15 cellular contexts compared by ENCODE assay signal in genomic region chr1:246681822-246682221, GRCh38. TPM values are rescaled to one million over a fixed set of nuclear protein-coding genes. Genes with fewer than 3 reads are reported as not detected.
DNase-seq lines count a peak whose midpoint lies in the region; ATAC-seq and TF ChIP-seq lines count a peak whose summit lies in the region.
"Had no signal": no experiment of that assay in that cellular context is flagged by ENCODE, and none has a peak within 500 bp of the region (broad histone marks: within the 10 kb centered on the region; RNA-seq: fewer than 3 reads in every experiment).

No MANE protein-coding gene starts in this region.

- WGBS in trophoblast cell (ENCODE audit: extremely low coverage, insufficient coverage, insufficient read length): no CpG with 5 or more reads among the region's 5 CpGs

- peak overlapping the region; percentile 36 for H3K27ac ChIP-seq in trophoblast cell (ENCODE audit: low read depth, low read length)
- H3K27ac ChIP-seq: cardiac muscle cell had no signal

- H3K27ac Mint-ChIP-seq in glutamatergic neuron (ENCODE audit: unreplicated experiment): peak overlapping the region; percentile 99
- H3K27ac Mint-ChIP-seq in activated naive CD8-positive, alpha-beta T cell treated with anti-CD3 and anti-CD28 coated beads for 36 hours: no peak overlapping the region
- no peak overlapping the region for H3K27ac Mint-ChIP-seq in activated naive CD4-positive, alpha-beta T cell treated with anti-CD3 and anti-CD28 coated beads, Interleukin-2, amount 50 U/mL, for 72 hours
- no peak overlapping the region for H3K27ac Mint-ChIP-seq in natural killer cell treated with Interleukin-12 subunit alpha and Interleukin-12 subunit beta and Interleukin-15 and Interleukin-18, amount 100 ng/mL, for 72 hours
- H3K27ac Mint-ChIP-seq: activated CD4-positive, alpha-beta T cell treated with anti-CD3 and anti-CD28 coated beads, Interleukin-2, amount 10 ng/mL, durations not matched to agents 24 days and 14 days; CD4-positive, CD25-positive, alpha-beta regulatory T cell; stimulated activated naive CD8-positive, alpha-beta T cell treated with anti-CD3 and anti-CD28 coated beads, Interleukin-15, amount 100 ng/mL, for 72 hours had no signal

- no peak for TF ChIP-seq CTCF in glutamatergic neuron (IDR thresholded peaks at IDR 0.05; ENCODE audit: partially characterized antibody, unreplicated experiment)

- H3K27me3 ChIP-seq in trophoblast cell (ENCODE audit: insufficient read depth, low read length): no peaks in the 10 kb centered on the region
- H3K27me3 ChIP-seq: cardiac muscle cell had no signal

- DNase-seq in ELF-1 (ENCODE audit: low read depth, low spot score) (peak; percentile 40), NCI-H524 treated with DMSO at 0.1 percent for 48 hours (lab: John Stamatoyannopoulos, UW) (peak; percentile 40), glutamatergic neuron (peak; percentile 93), trophoblast cell (no peak), NCI-H1930 (lab: John Stamatoyannopoulos, UW) (no peak)
- no peak for DNase-seq in activated naive CD8-positive, alpha-beta T cell treated with anti-CD3 and anti-CD28 coated beads for 36 hours
- DNase-seq in activated naive CD4-positive, alpha-beta T cell treated with anti-CD3 and anti-CD28 coated beads, Interleukin-2, amount 50 U/mL, for 72 hours (ENCODE audit: low spot score in 2 of 2): no peak
- no peak for DNase-seq in natural killer cell treated with Interleukin-12 subunit alpha and Interleukin-12 subunit beta and Interleukin-15 and Interleukin-18, amount 100 ng/mL, for 72 hours (ENCODE audit: low spot score)
- DNase-seq: activated CD4-positive, alpha-beta T cell treated with anti-CD3 and anti-CD28 coated beads, Interleukin-2, amount 10 ng/mL, durations not matched to agents 24 days and 14 days; CD4-positive, CD25-positive, alpha-beta regulatory T cell; MV-4-11; stimulated activated CD4-positive, alpha-beta T cell treated with anti-CD3 and anti-CD28 coated beads, Interleukin-4, amount 100 ng/mL, for 24 hours; stimulated activated naive CD8-positive, alpha-beta T cell treated with anti-CD3 and anti-CD28 coated beads, Interleukin-15, amount 100 ng/mL, for 72 hours; T-helper 1 cell had no signal

- peak overlapping the region; percentile 85 for H2BK120ac ChIP-seq in trophoblast cell (ENCODE audit: insufficient read depth, low read length, poor library complexity)

- no peak overlapping the region for H3K23ac ChIP-seq in trophoblast cell (ENCODE audit: low read length)

- H3K4me3 Mint-ChIP-seq in glutamatergic neuron (ENCODE audit: unreplicated experiment): peak overlapping the region; percentile 79
- no peak overlapping the region for H3K4me3 Mint-ChIP-seq in activated naive CD8-positive, alpha-beta T cell treated with anti-CD3 and anti-CD28 coated beads for 36 hours
- H3K4me3 Mint-ChIP-seq in natural killer cell treated with Interleukin-12 subunit alpha and Interleukin-12 subunit beta and Interleukin-15 and Interleukin-18, amount 100 ng/mL, for 72 hours: no peak overlapping the region
- H3K4me3 Mint-ChIP-seq: activated CD4-positive, alpha-beta T cell treated with anti-CD3 and anti-CD28 coated beads, Interleukin-2, amount 10 ng/mL, durations not matched to agents 24 days and 14 days; CD4-positive, CD25-positive, alpha-beta regulatory T cell; stimulated activated naive CD8-positive, alpha-beta T cell treated with anti-CD3 and anti-CD28 coated beads, Interleukin-15, amount 100 ng/mL, for 72 hours had no signal

- H4K91ac ChIP-seq in trophoblast cell (ENCODE audit: low read depth, low read length): peak overlapping the region; percentile 64

- peak overlapping the region; percentile 70 for H2BK5ac ChIP-seq in trophoblast cell (ENCODE audit: low read depth, low read length, poor library complexity)

- H3K4me1 ChIP-seq in trophoblast cell (ENCODE audit: control insufficient read depth in 1 of 2, insufficient read depth in 2 of 2, low read length in 2 of 2): peaks cover 13% of the 10 kb centered on the region in 2 experiments

- H3K4me2 ChIP-seq in trophoblast cell (ENCODE audit: low read length): no peak overlapping the region

- H2BK12ac ChIP-seq in trophoblast cell (ENCODE audit: low read length): peak overlapping the region; percentile 60

- no peak overlapping the region for H3K9ac ChIP-seq in trophoblast cell (ENCODE audit: low read length)

- H3K27me3 Mint-ChIP-seq in glutamatergic neuron (ENCODE audit: unreplicated experiment): peaks cover 21% of the 10 kb centered on the region
- no peaks in the 10 kb centered on the region for H3K27me3 Mint-ChIP-seq in activated naive CD8-positive, alpha-beta T cell treated with anti-CD3 and anti-CD28 coated beads for 36 hours
- peaks cover 0 to 2% of the 10 kb centered on the region in 2 donors for H3K27me3 Mint-ChIP-seq in natural killer cell treated with Interleukin-12 subunit alpha and Interleukin-12 subunit beta and Interleukin-15 and Interleukin-18, amount 100 ng/mL, for 72 hours
- H3K27me3 Mint-ChIP-seq: activated CD4-positive, alpha-beta T cell treated with anti-CD3 and anti-CD28 coated beads, Interleukin-2, amount 10 ng/mL, durations not matched to agents 24 days and 14 days; CD4-positive, CD25-positive, alpha-beta regulatory T cell; stimulated activated naive CD8-positive, alpha-beta T cell treated with anti-CD3 and anti-CD28 coated beads, Interleukin-15, amount 100 ng/mL, for 72 hours had no signal

- no peaks in the 10 kb centered on the region for H3K36me3 ChIP-seq in trophoblast cell (ENCODE audit: control insufficient read depth in 1 of 2, insufficient read depth in 2 of 2, low read length in 2 of 2)
- H3K36me3 ChIP-seq: cardiac muscle cell had no signal

- no peak overlapping the region for H3K4me3 ChIP-seq in trophoblast cell (ENCODE audit: low read depth, low read length)
- H3K4me3 ChIP-seq: cardiac muscle cell had no signal

- H3K9me3 ChIP-seq in trophoblast cell (ENCODE audit: insufficient read depth, low read depth, low read length): no peaks in the 10 kb centered on the region

- peak overlapping the region; percentile 40 for H4K8ac ChIP-seq in trophoblast cell (ENCODE audit: low read depth, low read length)

- peaks cover 67% of the 10 kb centered on the region for H3K4me1 Mint-ChIP-seq in glutamatergic neuron (ENCODE audit: low read depth, unreplicated experiment)
- H3K4me1 Mint-ChIP-seq in activated naive CD8-positive, alpha-beta T cell treated with anti-CD3 and anti-CD28 coated beads for 36 hours: no peaks in the 10 kb centered on the region
- H3K4me1 Mint-ChIP-seq in natural killer cell treated with Interleukin-12 subunit alpha and Interleukin-12 subunit beta and Interleukin-15 and Interleukin-18, amount 100 ng/mL, for 72 hours (ENCODE audit: low read depth in 2 of 2): no peaks in the 10 kb centered on the region
- H3K4me1 Mint-ChIP-seq: activated CD4-positive, alpha-beta T cell treated with anti-CD3 and anti-CD28 coated beads, Interleukin-2, amount 10 ng/mL, durations not matched to agents 24 days and 14 days; CD4-positive, CD25-positive, alpha-beta regulatory T cell; stimulated activated naive CD8-positive, alpha-beta T cell treated with anti-CD3 and anti-CD28 coated beads, Interleukin-15, amount 100 ng/mL, for 72 hours had no signal

- ATAC-seq in activated naive CD4-positive, alpha-beta T cell treated with anti-CD3 and anti-CD28 coated beads, Interleukin-2, amount 50 U/mL, for 72 hours: no peak
- ATAC-seq in natural killer cell treated with Interleukin-12 subunit alpha and Interleukin-12 subunit beta and Interleukin-15 and Interleukin-18, amount 100 ng/mL, for 72 hours: no peak
- ATAC-seq: stimulated activated naive CD8-positive, alpha-beta T cell treated with anti-CD3 and anti-CD28 coated beads, Interleukin-15, amount 100 ng/mL, for 72 hours had no signal

- H3K79me2 ChIP-seq in trophoblast cell (ENCODE audit: control insufficient read depth, insufficient read depth, low read length, poor library complexity): no peaks in the 10 kb centered on the region

- H4K12ac ChIP-seq in trophoblast cell (ENCODE audit: low read depth, low read length): no peak overlapping the region

- no peak overlapping the region for H2AK5ac ChIP-seq in trophoblast cell (ENCODE audit: low read length)

- H3K4ac ChIP-seq in trophoblast cell (ENCODE audit: low read depth, low read length): peak overlapping the region; percentile 14

- H3K36me3 Mint-ChIP-seq in glutamatergic neuron (ENCODE audit: unreplicated experiment): no peaks in the 10 kb centered on the region
- H3K36me3 Mint-ChIP-seq in activated naive CD8-positive, alpha-beta T cell treated with anti-CD3 and anti-CD28 coated beads for 36 hours: no peaks in the 10 kb centered on the region
- H3K36me3 Mint-ChIP-seq in activated naive CD4-positive, alpha-beta T cell treated with anti-CD3 and anti-CD28 coated beads, Interleukin-2, amount 50 U/mL, for 72 hours: no peaks in the 10 kb centered on the region
- H3K36me3 Mint-ChIP-seq in natural killer cell treated with Interleukin-12 subunit alpha and Interleukin-12 subunit beta and Interleukin-15 and Interleukin-18, amount 100 ng/mL, for 72 hours: no peaks in the 10 kb centered on the region

- H2AFZ ChIP-seq in trophoblast cell (ENCODE audit: insufficient read depth, low read length, poor library complexity): peak overlapping the region; percentile 37

- H3K79me1 ChIP-seq in trophoblast cell (ENCODE audit: low read length): peaks cover 12% of the 10 kb centered on the region

- H3K14ac ChIP-seq in trophoblast cell (ENCODE audit: low read length): peak overlapping the region; percentile 68

- no peak overlapping the region for H3K18ac ChIP-seq in trophoblast cell (ENCODE audit: low read length)

- H3K9me3 Mint-ChIP-seq in glutamatergic neuron (ENCODE audit: unreplicated experiment): peaks cover 33% of the 10 kb centered on the region
- no peaks in the 10 kb centered on the region for H3K9me3 Mint-ChIP-seq in activated naive CD8-positive, alpha-beta T cell treated with anti-CD3 and anti-CD28 coated beads for 36 hours
- H3K9me3 Mint-ChIP-seq in activated naive CD4-positive, alpha-beta T cell treated with anti-CD3 and anti-CD28 coated beads, Interleukin-2, amount 50 U/mL, for 72 hours: no peaks in the 10 kb centered on the region
- H3K9me3 Mint-ChIP-seq in natural killer cell treated with Interleukin-12 subunit alpha and Interleukin-12 subunit beta and Interleukin-15 and Interleukin-18, amount 100 ng/mL, for 72 hours: no peaks in the 10 kb centered on the region
- H3K9me3 Mint-ChIP-seq: activated CD4-positive, alpha-beta T cell treated with anti-CD3 and anti-CD28 coated beads, Interleukin-2, amount 10 ng/mL, durations not matched to agents 24 days and 14 days; stimulated activated naive CD8-positive, alpha-beta T cell treated with anti-CD3 and anti-CD28 coated beads, Interleukin-15, amount 100 ng/mL, for 72 hours had no signal

RNA-seq across cellular contexts. Expression of gene SCCPDH, which starts 42.4 kb away (rescaled TPM):
- total RNA-seq in glutamatergic neuron (ENCODE audit: unreplicated experiment): 34.6 TPM
- polyA plus RNA-seq in trophoblast cell (2013): 10.1 and 10.5 TPM in 2 replicates
- 10 to 100 TPM; 45.8 to 46.3 TPM for total RNA-seq in activated naive CD8-positive, alpha-beta T cell treated with anti-CD3 and anti-CD28 coated beads for 36 hours
- 10 to 100 TPM; 13.5 to 32.3 TPM for total RNA-seq in activated naive CD4-positive, alpha-beta T cell treated with anti-CD3 and anti-CD28 coated beads, Interleukin-2, amount 50 U/mL, for 72 hours
- 10 to 100 TPM; 12.3 to 18.2 TPM for total RNA-seq in natural killer cell treated with Interleukin-12 subunit alpha and Interleukin-12 subunit beta and Interleukin-15 and Interleukin-18, amount 100 ng/mL, for 72 hours

Comparison
In these comparisons a context has a peak if more than half of its experiments do, and no peak if none do; other contexts are left out.
1. DNase-seq: peak in ELF-1 (single experiment), NCI-H524 treated with DMSO at 0.1 percent for 48 hours (single experiment) and glutamatergic neuron (single experiment); none in trophoblast cell (0 of 2), activated naive CD8-positive, alpha-beta T cell treated with anti-CD3 and anti-CD28 coated beads for 36 hours (single experiment), activated naive CD4-positive, alpha-beta T cell treated with anti-CD3 and anti-CD28 coated beads, Interleukin-2, amount 50 U/mL, for 72 hours (0 of 2), NCI-H1930 (0 of 2) and natural killer cell treated with Interleukin-12 subunit alpha and Interleukin-12 subunit beta and Interleukin-15 and Interleukin-18, amount 100 ng/mL, for 72 hours (single experiment).